11 cellular contexts compared by ENCODE assay signal in genomic region chr11:17256512-17256911, GRCh38. TPM values are rescaled to one million over a fixed set of nuclear protein-coding genes. Genes with fewer than 3 reads are reported as not detected.
A peak's percentile ranks its signal among the peaks of the same experiment; 100 is the strongest.
DNase-seq lines count a peak whose midpoint lies in the region; ATAC-seq, FAIRE-seq and TF ChIP-seq lines count a peak whose summit lies in the region.
"Had no signal": no experiment of that assay in that cellular context is flagged by ENCODE, and none has a peak within 500 bp of the region (broad histone marks: within the 10 kb centered on the region; RNA-seq: fewer than 3 reads in every experiment).

No MANE protein-coding gene starts in this region.

- H3K4me2 ChIP-seq in A549, result peak overlapping the region; percentile 48

- FAIRE-seq in A549 (lab: Jason Lieb, UNC), result no peak

- CTCF ChIA-PET in A549 (lab: Yijun Ruan, JAX), result interaction anchor here (1.3 to 2.7 kb wide), 2 partner anchors 11 to 26 kb away, joined by 5 to 14 read pairs; no protein-coding TSS in a partner anchor

- no peak for TF ChIP-seq RAD21 in A549 (conservative IDR thresholded peaks at IDR 0.05 in 1 of 2, IDR thresholded peaks at IDR 0.05 in 1 of 2)

- no peak for TF ChIP-seq EP300 in A549 (IDR thresholded peaks at IDR 0.05)

- WGBS in A549 (ENCODE audit: missing lambda C conversion rate), result 83% methylated on average over 3 of the region's 3 CpGs

- in situ Hi-C loops in GM13977 (cut with MboI; ENCODE audit: low pct_unique_long_range_greater_than_20kb, low sequenced_read_pairs, unreplicated experiment), result no loop called here

- H3K27ac ChIP-seq in A549 (peak overlapping the region; percentile 56 to 84; a peak in 5 of 6 replicates), WERI-Rb-1 (no peak overlapping the region)

- H3K36me3 ChIP-seq in WERI-Rb-1, result no peaks in the 10 kb centered on the region

- no peak for TF ChIP-seq POLR2A in A549 (IDR thresholded peaks at IDR 0.05; ENCODE audit: low read length)

- H3K4me3 ChIP-seq in A549 (no peak overlapping the region), WI38 (ENCODE audit: low read depth, low read length) (0 out of 2 replicates have a peak overlapping the region, but pooled peaks have one; percentile 6), foreskin fibroblast (ENCODE audit: low read depth in 1 of 2, low read length in 2 of 2) (no peak overlapping the region), WERI-Rb-1 (ENCODE audit: low read depth, low read length) (no peak overlapping the region)

- ATAC-seq in A549 (peak; percentile 88 to 93), HG03108 (IDR thresholded peaks at IDR 0.05; ENCODE audit: unreplicated experiment) (no peak), HG03280 (IDR thresholded peaks at IDR 0.05; ENCODE audit: unreplicated experiment) (no peak)

- POLR2A ChIA-PET in A549 (lab: Yijun Ruan, JAX), result interaction anchor here (0.7 kb wide), 1 partner anchor 20 kb away, joined by 3 read pairs; the partner anchor contains the start of gene NUCB2

- H3K27me3 ChIP-seq in WERI-Rb-1 (ENCODE audit: insufficient read depth, low read depth, severe bottlenecking), result no peaks in the 10 kb centered on the region

- H3K4me1 ChIP-seq in A549, result peaks cover 28% of the 10 kb centered on the region

- TF ChIP-seq CTCF in A549 (IDR thresholded peaks at IDR 0.05) (no peak), WI38 (IDR thresholded peaks at IDR 0.05; ENCODE audit: low read depth, low read length) (no peak), foreskin fibroblast (IDR thresholded peaks at IDR 0.05; ENCODE audit: low read depth, low read length) (no peak), WERI-Rb-1 (IDR thresholded peaks at IDR 0.05; ENCODE audit: low read depth, low read length) (no peak), GM13977 (IDR thresholded peaks at IDR 0.05; ENCODE audit: extremely low read depth, insufficient read depth, missing control alignments) (no peak)

- DNase-seq in A549 (ENCODE audit: low read depth in 1 of 2, low spot score in 1 of 2) (peak in 1 of 2 experiments; percentile 58), HCEC 1CT (peak; percentile 98), foreskin fibroblast (peak; percentile 87 to 93), WERI-Rb-1 (no peak), GM13977 (ENCODE audit: low spot score) (no peak)
- DNase-seq: activated effector memory CD4-positive, alpha-beta T cell treated with Interleukin-2 at 50 U/mL for 16 hours; CD4-positive, alpha-beta memory T cell; NCI-H510A had no signal

- H3K9me3 ChIP-seq in A549 (no peaks in the 10 kb centered on the region), WERI-Rb-1 (ENCODE audit: severe bottlenecking) (no peaks in the 10 kb centered on the region)

TF ChIP-seq in A549, 52 proteins besides CTCF, POLR2A, EP300 and RAD21:
- TF ChIP-seq JUN (IDR thresholded peaks at IDR 0.05) (0 out of 5 replicates have a peak, but pooled peaks of 1 of the 2 experiments have one; percentile 30), JUNB (IDR thresholded peaks at IDR 0.05) (peak; percentile 46; the same call in 1 of the 2 replicates), FOSL2 (IDR thresholded peaks at IDR 0.05) (peak; percentile 59; the same call in 1 of the 2 replicates), FOSL2 (CRISPR knock-in tag; IDR thresholded peaks at IDR 0.05) (peak; percentile 81), ELK1 (IDR thresholded peaks at IDR 0.05; ENCODE audit: low read depth, low read length) (no peak), FOSB (CRISPR knock-in tag; IDR thresholded peaks at IDR 0.05) (no peak), ZFP36 (IDR thresholded peaks at IDR 0.05; ENCODE audit: borderline replicate concordance, partially characterized antibody) (no peak), HOXA7 (CRISPR knock-in tag; IDR thresholded peaks at IDR 0.05) (no peak), CHD4 (IDR thresholded peaks at IDR 0.05; ENCODE audit: borderline replicate concordance) (no peak), ZNF302 (CRISPR knock-in tag; IDR thresholded peaks at IDR 0.05) (no peak), CEBPB (IDR thresholded peaks at IDR 0.05) (peak; percentile 15 to 62; a peak in 2 of 4 replicates)

RNA-seq across cellular contexts. Expression of gene NUCB2, which starts 20.0 kb away (rescaled TPM):
- 78.5 and 92.5 TPM in 2 replicates for polyA plus RNA-seq in A549 (2011; rRNA removed)
- 8.4 and 9.6 TPM in 2 replicates for polyA plus RNA-seq in A549 (2012; cell fraction: cytosol; rRNA removed)
- 2.7 and 6.6 TPM in 2 replicates for polyA plus RNA-seq in A549 (2012; cell fraction: nucleus; rRNA removed)
- 34.6 to 38.4 TPM (median 36.7 TPM) in 3 replicates for polyA plus RNA-seq in A549 (2017; fragmentation: RNase III; extraction: RNeasy Plus Mini Kit Qiagen cat#74134 plus additional on column Dnase treatment)
- polyA minus RNA-seq in A549 (2011; rRNA and poly(A)+ RNA removed), result 19.0 and 22.1 TPM in 2 replicates

RNA-seq across cellular contexts. Expression of gene PIK3C2A, which starts 48.7 kb away (rescaled TPM):
- 35.9 and 51.0 TPM in 2 replicates for polyA plus RNA-seq in A549 (2011; rRNA removed)
- 5.8 and 6.0 TPM in 2 replicates for polyA plus RNA-seq in A549 (2012; cell fraction: cytosol; rRNA removed)
- polyA plus RNA-seq in A549 (2012; cell fraction: nucleus; rRNA removed), result 3.6 and 6.0 TPM in 2 replicates
- polyA plus RNA-seq in A549 (2017; fragmentation: RNase III; extraction: RNeasy Plus Mini Kit Qiagen cat#74134 plus additional on column Dnase treatment), result 28.3 to 31.7 TPM (median 30.7 TPM) in 3 replicates
- 17.4 and 20.0 TPM in 2 replicates for polyA minus RNA-seq in A549 (2011; rRNA and poly(A)+ RNA removed)

Comparison
In these comparisons a context has a peak if more than half of its experiments do, and no peak if none do; other contexts are left out.
1. ATAC-seq: peak in A549 (2 of 2); none in HG03108 (single experiment) and HG03280 (single experiment).
2. DNase-seq: peak in HCEC 1CT (single experiment) and foreskin fibroblast (2 of 2); none in WERI-Rb-1 (single experiment) and GM13977 (single experiment).